8 cellular contexts compared by ENCODE assay signal in genomic region chr17:59219992-59220327, GRCh38. TPM values are rescaled to one million over a fixed set of nuclear protein-coding genes. Genes with fewer than 3 reads are reported as not detected.
DNase-seq lines count a peak whose midpoint lies in the region; ATAC-seq and TF ChIP-seq lines count a peak whose summit lies in the region.

No MANE protein-coding gene starts in this region.

- H3K4me3 ChIP-seq in Karpas-422 (ENCODE audit: low read length) (peak overlapping the region; percentile 79), coronary artery (peak overlapping the region; percentile 98), neural cell (ENCODE audit: low read length) (peak overlapping the region; percentile 74)

- H3K27me3 ChIP-seq in Karpas-422 (ENCODE audit: low read length) (no peaks in the 10 kb centered on the region), neural cell (ENCODE audit: insufficient read depth, low read depth, low read length) (no peaks in the 10 kb centered on the region)

- H3K36me3 ChIP-seq in Karpas-422 (ENCODE audit: insufficient read depth, low read length), result no peaks in the 10 kb centered on the region
- H3K36me3 ChIP-seq in neural cell (ENCODE audit: insufficient read depth, low read length), result no peaks in the 10 kb centered on the region

- no peak for TF ChIP-seq EP300 in neural cell (conservative IDR thresholded peaks at IDR 0.05; ENCODE audit: poor library complexity, severe bottlenecking)

- no peak for TF ChIP-seq RAD21 in neural cell (conservative IDR thresholded peaks at IDR 0.05)

- H3K4me2 ChIP-seq in Karpas-422 (ENCODE audit: low read depth, low read length, poor library complexity, severe bottlenecking), result peak overlapping the region; percentile 89
- H3K4me2 ChIP-seq in neural cell (ENCODE audit: low read length), result peak overlapping the region; percentile 18

- peaks cover 10% of the 10 kb centered on the region for H3F3A ChIP-seq in neural cell (ENCODE audit: insufficient read depth, low read length, poor library complexity, severe bottlenecking)

- no peak for ATAC-seq in HG03520 (IDR thresholded peaks at IDR 0.05; ENCODE audit: unreplicated experiment)

- no peak for TF ChIP-seq CTCF in C4-2B (conservative IDR thresholded peaks at IDR 0.05)
- TF ChIP-seq CTCF in coronary artery (IDR thresholded peaks at IDR 0.05), result no peak
- TF ChIP-seq CTCF in neural cell (IDR thresholded peaks at IDR 0.05; ENCODE audit: poor library complexity, severe bottlenecking), result no peak
- TF ChIP-seq CTCF in GM10266 (IDR thresholded peaks at IDR 0.05; ENCODE audit: control insufficient read depth, insufficient read depth, low read depth, missing control alignments), result no peak
- no peak for TF ChIP-seq CTCF in GM20000 (IDR thresholded peaks at IDR 0.05; ENCODE audit: extremely low read depth, missing control alignments)

- H2AFZ ChIP-seq in Karpas-422 (ENCODE audit: low read length) (peak overlapping the region; percentile 96), neural cell (ENCODE audit: low read depth, low read length) (peak overlapping the region; percentile 58)

- H3K79me2 ChIP-seq in Karpas-422 (ENCODE audit: low read length) (no peaks in the 10 kb centered on the region), neural cell (replicated peaks; ENCODE audit: insufficient read depth, low read length) (peaks cover 23% of the 10 kb centered on the region)

- H3K9ac ChIP-seq in Karpas-422 (ENCODE audit: low read length), result peak overlapping the region; percentile 56
- H3K9ac ChIP-seq in neural cell (ENCODE audit: low read length), result peak overlapping the region; percentile 98

- H3K9me2 ChIP-seq in Karpas-422 (replicated peaks; ENCODE audit: insufficient read depth, low read length) (no peaks in the 10 kb centered on the region), neural cell (ENCODE audit: insufficient read depth, low read length) (no peaks in the 10 kb centered on the region)

- no peaks in the 10 kb centered on the region for H4K20me1 ChIP-seq in Karpas-422 (ENCODE audit: insufficient read depth, low read depth, low read length)
- no peaks in the 10 kb centered on the region for H4K20me1 ChIP-seq in neural cell (ENCODE audit: insufficient read depth)

- no peaks in the 10 kb centered on the region for H3K9me3 ChIP-seq in Karpas-422 (ENCODE audit: low read length)
- H3K9me3 ChIP-seq in neural cell (ENCODE audit: low read length), result no peaks in the 10 kb centered on the region

- peak overlapping the region; percentile 95 for H3K27ac ChIP-seq in C4-2B
- no peak overlapping the region for H3K27ac ChIP-seq in Karpas-422 (ENCODE audit: low read length)
- H3K27ac ChIP-seq in coronary artery, result no peak overlapping the region
- H3K27ac ChIP-seq in neural cell (ENCODE audit: low read length), result peak overlapping the region; percentile 99

- H3K4me1 ChIP-seq in Karpas-422 (ENCODE audit: low read length), result peaks cover 13% of the 10 kb centered on the region

- no peak for DNase-seq in Karpas-422
- DNase-seq in coronary artery (ENCODE audit: low spot score), result no peak
- no peak for DNase-seq in GM10266 (ENCODE audit: extremely low spot score)
- no peak for DNase-seq in NCI-H2227 treated with DMSO at 0.1 percent for 48 hours (lab: John Stamatoyannopoulos, UW)
- DNase-seq in GM20000 (ENCODE audit: low spot score), result no peak

TF ChIP-seq in neural cell, 6 proteins besides CTCF, POLR2A, EP300 and RAD21:
- TF ChIP-seq REST (IDR thresholded peaks at IDR 0.05; ENCODE audit: borderline replicate concordance) (no peak), SMC3 (conservative IDR thresholded peaks at IDR 0.05; ENCODE audit: poor library complexity) (no peak), POLR2AphosphoS5 (IDR thresholded peaks at IDR 0.05) (no peak), EZH2 (IDR thresholded peaks at IDR 0.05; ENCODE audit: borderline replicate concordance, insufficient read depth, low read length, poor library complexity, severe bottlenecking) (no peak), MXI1 (conservative IDR thresholded peaks at IDR 0.05; ENCODE audit: poor library complexity, severe bottlenecking) (no peak), TAF1 (IDR thresholded peaks at IDR 0.05; ENCODE audit: low read depth) (no peak)

RNA-seq across cellular contexts. Expression of gene GDPD1, which starts 0.4 kb away (rescaled TPM):
- 2.5 and 6.2 TPM in 2 replicates for total RNA-seq in Karpas-422 (2014; rRNA removed; shearing (Covaris generic); ENCODE audit: low replicate concordance)
- 31.8 and 40.1 TPM in 2 replicates for polyA plus RNA-seq in neural cell
- 73.2 and 75.7 TPM in 2 replicates for polyA minus RNA-seq in neural cell

RNA-seq across cellular contexts. Expression of gene SMG8, which starts 10.1 kb away (rescaled TPM):
- total RNA-seq in Karpas-422 (2014; rRNA removed; shearing (Covaris generic); ENCODE audit: low replicate concordance), result 17.4 and 18.3 TPM in 2 replicates
- 16.5 and 24.0 TPM in 2 replicates for polyA plus RNA-seq in neural cell
- polyA minus RNA-seq in neural cell, result 44.3 and 55.5 TPM in 2 replicates

Comparison
In these comparisons a context has a peak if more than half of its experiments do, and no peak if none do; other contexts are left out.
1. H3K27ac ChIP-seq: peak in C4-2B (single experiment) and neural cell (single experiment); none in Karpas-422 (single experiment) and coronary artery (0 of 2).
2. Peak in every context shown above with its lines, with median percentiles within 50 percentile points of each other: H3K4me3 ChIP-seq.